ENCODE assay signal across 27 cellular contexts in genomic region chr3:141059816-141060215, GRCh38. TPM values are rescaled to one million over a fixed set of nuclear protein-coding genes. Genes with fewer than 3 reads are reported as not detected.
"Had no signal": no experiment of that assay in that cellular context is flagged by ENCODE, and none has a peak within 500 bp of the region (broad histone marks: within the 10 kb centered on the region; RNA-seq: fewer than 3 reads in every experiment).

No MANE protein-coding gene starts in this region.

- DNase-seq: effector CD8-positive, alpha-beta T cell; endodermal cell; foreskin fibroblast; gastrocnemius medialis; mucosa of descending colon; naive B cell; occipital lobe; retina; right lobe of liver; small intestine; stimulated activated CD4-positive, alpha-beta T cell treated with anti-CD3 and anti-CD28 coated beads, Interleukin-15, amount 100 ng/mL, for 24 hours; stimulated activated CD4-positive, alpha-beta T cell treated with anti-CD3 and anti-CD28 coated beads, Interleukin-2, amount 100 ng/mL, for 48 hours; stimulated activated naive B cell treated with anti-CD40 and anti-IgM and Interleukin-4, amounts not matched to agents 10 μg/mL and 1 μg/mL and 100 μg/mL, for 72 hours; stomach; thyroid gland; upper lobe of left lung; uterus had no signal

- H3K27ac ChIP-seq: epithelial cell of prostate, gastrocnemius medialis, right lobe of liver, stomach, thyroid gland, upper lobe of left lung, uterus had no signal

- H3K9me3 ChIP-seq: gastrocnemius medialis, mucosa of descending colon, pancreas, right lobe of liver, stomach, thyroid gland, upper lobe of left lung, uterus had no signal

- H3K27ac Mint-ChIP-seq: dendritic cell treated with granulocyte-macrophage colony-stimulating factor and Interleukin-4, amounts not matched to agents 40 ng/mL and 50 ng/mL, for 4 days; endodermal cell; memory B cell; mesothelial cell of epicardium; naive B cell; stimulated activated naive B cell treated with anti-CD40 and anti-IgM and Interleukin-4, amounts not matched to agents 10 μg/mL and 1 μg/mL and 100 μg/mL, for 72 hours had no signal

- H3K36me3 ChIP-seq: gastrocnemius medialis, pancreas, right lobe of liver, stomach, thyroid gland, upper lobe of left lung, uterus had no signal

- H3K4me3 ChIP-seq: gastrocnemius medialis, lung, mucosa of descending colon, pancreas, right lobe of liver, stomach, thyroid gland, upper lobe of left lung, uterus had no signal

- H3K9me3 Mint-ChIP-seq: dendritic cell treated with granulocyte-macrophage colony-stimulating factor and Interleukin-4, amounts not matched to agents 40 ng/mL and 50 ng/mL, for 4 days; memory B cell; nephron had no signal

- H3K27me3 ChIP-seq: gastrocnemius medialis, pancreas, right lobe of liver, thyroid gland, upper lobe of left lung, uterus had no signal

- H3K4me3 Mint-ChIP-seq: dendritic cell treated with granulocyte-macrophage colony-stimulating factor and Interleukin-4, amounts not matched to agents 40 ng/mL and 50 ng/mL, for 4 days; endodermal cell; memory B cell; mesothelial cell of epicardium; naive B cell; nephron; stimulated activated naive B cell treated with anti-CD40 and anti-IgM and Interleukin-4, amounts not matched to agents 10 μg/mL and 1 μg/mL and 100 μg/mL, for 72 hours had no signal

- ATAC-seq: esophagus mucosa; gastrocnemius medialis; mucosa of descending colon; pancreas; stimulated activated naive B cell treated with anti-CD40 and anti-IgM and Interleukin-4, amounts not matched to agents 10 μg/mL and 1 μg/mL and 100 μg/mL, for 72 hours had no signal

- H3K4me1 ChIP-seq: gastrocnemius medialis, right lobe of liver, stomach, thyroid gland, upper lobe of left lung, uterus had no signal

- H3K4me1 Mint-ChIP-seq: endodermal cell; memory B cell; naive B cell; stimulated activated naive B cell treated with anti-CD40 and anti-IgM and Interleukin-4, amounts not matched to agents 10 μg/mL and 1 μg/mL and 100 μg/mL, for 72 hours had no signal

- H3K36me3 Mint-ChIP-seq: memory B cell; mesothelial cell of epicardium; naive B cell; stimulated activated naive B cell treated with anti-CD40 and anti-IgM and Interleukin-4, amounts not matched to agents 10 μg/mL and 1 μg/mL and 100 μg/mL, for 72 hours had no signal

RNA-seq across cellular contexts. Expression of gene SPSB4, which starts 8.7 kb away (rescaled TPM):
- total RNA-seq: esophagus mucosa, glomerular endothelial cell, pulmonary artery endothelial cell had no signal
